In the genomic region with DNA sequence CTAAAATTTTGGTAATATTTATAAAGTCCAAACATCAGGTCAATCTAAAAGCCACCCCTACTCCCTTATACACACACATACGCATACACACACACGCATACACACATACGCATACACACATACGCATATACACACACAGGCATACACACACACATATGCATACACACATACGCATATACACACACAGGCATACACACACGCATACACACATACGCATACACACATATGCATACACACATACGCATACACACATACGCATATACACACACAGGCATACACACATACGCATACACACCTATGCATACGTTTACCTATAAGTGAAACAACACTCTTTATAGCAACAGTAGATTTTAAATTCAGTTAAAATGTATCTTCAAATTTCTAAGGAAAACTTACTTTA, we compare ENCODE assay signal across 16 cellular contexts.
DNase-seq lines count a peak whose midpoint lies in the region; ATAC-seq, FAIRE-seq and TF ChIP-seq lines count a peak whose summit lies in the region.
"Had no signal": no experiment of that assay in that cellular context is flagged by ENCODE, and none has a peak within 500 bp of the region (broad histone marks: within the 10 kb centered on the region; RNA-seq: fewer than 3 reads in every experiment).

No MANE protein-coding gene starts in this region.

- no peak overlapping the region for H2BK120ac ChIP-seq in H9 (ENCODE audit: low read depth, low read length, poor library complexity, severe bottlenecking)
- no peak overlapping the region for H2BK120ac ChIP-seq in H1 (replicated peaks; ENCODE audit: low read depth, low read length)

- H4K91ac ChIP-seq in H9 (ENCODE audit: insufficient read length, low read depth, low read length): no peak overlapping the region
- no peak overlapping the region for H4K91ac ChIP-seq in H1 (replicated peaks; ENCODE audit: insufficient read length, low read length)

- WGBS in A549 (ENCODE audit: missing lambda C conversion rate): 96% methylated on average over 11 of the region's 11 CpGs
- no CpG with 5 or more reads among the region's 11 CpGs for WGBS in H9 (ENCODE audit: extremely low coverage, insufficient read length, low lambda C conversion rate)
- 93% methylated on average over 11 of the region's 11 CpGs; no CpG with 5 or more reads in 1 of the 2 experiments for WGBS in H1 (ENCODE audit: extremely low coverage in 1 of 2, insufficient coverage in 1 of 2, insufficient read length in 1 of 2, insufficient replicate concordance in 2 of 2, low coverage in 1 of 2, low lambda C conversion rate in 2 of 2, missing lambda C conversion rate in 1 of 2), 2 experiments

- TF ChIP-seq POLR2A in A549 (IDR thresholded peaks at IDR 0.05; ENCODE audit: low read length) (no peak), H1 (IDR thresholded peaks at IDR 0.05; ENCODE audit: control extremely low read depth in 1 of 2, low read depth in 2 of 2, low read length in 2 of 2) (no peak)

- H3K23me2 ChIP-seq in H9 (ENCODE audit: insufficient read length, low read depth, low read length, poor library complexity, severe bottlenecking) (no peaks in the 10 kb centered on the region), H1 (ENCODE audit: low read depth, low read length) (no peaks in the 10 kb centered on the region; the same call in 1 of the 2 replicates)

- no peak overlapping the region for H3K9ac ChIP-seq in H9 (ENCODE audit: extremely low read depth, insufficient read length, low read length)
- H3K9ac ChIP-seq in H1 (replicated peaks in 1 of 4; ENCODE audit: extremely low read depth in 1 of 4, low read depth in 3 of 4, low read length in 3 of 4): no peak overlapping the region
- H3K9ac ChIP-seq: KMS-11 had no signal

- no peaks in the 10 kb centered on the region; the same call in 1 of the 2 replicates for H3K27me3 Mint-ChIP-seq in H9 (ENCODE audit: low read depth)
- no peaks in the 10 kb centered on the region for H3K27me3 Mint-ChIP-seq in progenitor cell of endocrine pancreas
- H3K27me3 Mint-ChIP-seq: CD4-positive, alpha-beta T cell had no signal

- no peak overlapping the region for H3K23ac ChIP-seq in H9 (ENCODE audit: insufficient read length, low read depth, low read length)
- H3K23ac ChIP-seq in H1 (ENCODE audit: insufficient read length): no peak overlapping the region

- ATAC-seq in A549: no peak

- no peaks in the 10 kb centered on the region for H3K36me3 ChIP-seq in H1 (ENCODE audit: control insufficient read depth in 2 of 4, insufficient read depth in 4 of 4, low read length in 3 of 4)

- H3K36me3 Mint-ChIP-seq in H9 (ENCODE audit: insufficient read depth in 1 of 3, low read depth in 3 of 3): no peaks in the 10 kb centered on the region; a peak in 1 of 7 replicates
- H3K36me3 Mint-ChIP-seq in progenitor cell of endocrine pancreas (ENCODE audit: insufficient read depth): peaks cover 12% of the 10 kb centered on the region

- H3K4me3 Mint-ChIP-seq in H9 (no peak overlapping the region), progenitor cell of endocrine pancreas (ENCODE audit: low read depth) (no peak overlapping the region)
- H3K4me3 Mint-ChIP-seq: CD4-positive, alpha-beta T cell had no signal

- H2AK5ac ChIP-seq in H9 (ENCODE audit: insufficient read length, low read length): no peak overlapping the region
- H2AK5ac ChIP-seq in H1 (ENCODE audit: low read depth, low read length): 0 out of 2 replicates have a peak overlapping the region, but pooled peaks have one; percentile 60

- no peak overlapping the region for H3K27ac ChIP-seq in A549
- no peak overlapping the region for H3K27ac ChIP-seq in H9 (ENCODE audit: insufficient read length, low read depth, low read length)
- H3K27ac ChIP-seq in H1 (ENCODE audit: low read depth, low read length): no peak overlapping the region
- H3K27ac ChIP-seq: C4-2B, KMS-11 had no signal

- no peak overlapping the region for H2BK20ac ChIP-seq in H9 (ENCODE audit: low read depth, low read length, poor library complexity, severe bottlenecking)
- no peak overlapping the region for H2BK20ac ChIP-seq in H1 (ENCODE audit: low read length)

- H3K4ac ChIP-seq in H9 (ENCODE audit: low read depth, low read length) (no peak overlapping the region), H1 (replicated peaks; ENCODE audit: insufficient read length, low read depth, low read length) (no peak overlapping the region)

- H2BK15ac ChIP-seq in H9 (ENCODE audit: low read depth, low read length) (no peak overlapping the region), H1 (ENCODE audit: low read length) (0 out of 2 replicates have a peak overlapping the region, but pooled peaks have one; percentile 75)

- POLR2A ChIA-PET in A549 (lab: Yijun Ruan, JAX): no interaction called here
- POLR2A ChIA-PET in H1 (lab: Charles Lee; ENCODE audit: partially characterized antibody): no interaction called here

- H3K4me3 ChIP-seq in A549: no peak overlapping the region
- no peak overlapping the region for H3K4me3 ChIP-seq in H1 (ENCODE audit: extremely low read depth in 1 of 4, insufficient read depth in 2 of 4, low read depth in 3 of 4, low read length in 4 of 4)

- H4K5ac ChIP-seq in H9 (ENCODE audit: insufficient read length, low read depth, low read length): no peak overlapping the region
- H4K5ac ChIP-seq in H1 (ENCODE audit: insufficient read length, low read depth, low read length): no peak overlapping the region

- H3K4me2 ChIP-seq in A549 (no peak overlapping the region), H9 (ENCODE audit: insufficient read depth, insufficient read length, low read length) (no peak overlapping the region), H1 (ENCODE audit: insufficient read depth in 1 of 2, low read depth in 2 of 2, low read length in 2 of 2) (no peak overlapping the region)
- H3K4me2 ChIP-seq: KMS-11 had no signal

- peak overlapping the region; percentile 14 for H4K8ac ChIP-seq in H9 (replicated peaks; ENCODE audit: insufficient read length, low read depth, low read length)
- H4K8ac ChIP-seq in H1 (ENCODE audit: extremely low read depth, insufficient read depth, low read length): no peak overlapping the region

- H3K4me1 ChIP-seq in A549: no peaks in the 10 kb centered on the region
- no peaks in the 10 kb centered on the region; the same call in 1 of the 2 replicates for H3K4me1 ChIP-seq in H9 (ENCODE audit: insufficient read depth, low read length)
- H3K4me1 ChIP-seq in H1 (replicated peaks in 1 of 4; ENCODE audit: control insufficient read depth in 3 of 4, insufficient read depth in 4 of 4, low read length in 3 of 4): no peaks in the 10 kb centered on the region
- H3K4me1 ChIP-seq: Caco-2 had no signal

- FAIRE-seq in A549 (lab: Jason Lieb, UNC): peak; percentile 18
- FAIRE-seq in H1 (lab: Jason Lieb, UNC): no peak
- FAIRE-seq: D721Med, G401.6, GM19239 had no signal

- H3K56ac ChIP-seq in H9 (ENCODE audit: insufficient read length, low read depth, low read length) (no peak overlapping the region), H1 (replicated peaks; ENCODE audit: insufficient read length, low read depth, low read length) (no peak overlapping the region)

- no peak overlapping the region for H3K14ac ChIP-seq in H9 (ENCODE audit: insufficient read depth, low read length)
- H3K14ac ChIP-seq in H1 (ENCODE audit: insufficient read length): no peak overlapping the region

- H3K18ac ChIP-seq in H9 (ENCODE audit: insufficient read length, low read depth, low read length) (no peak overlapping the region), H1 (ENCODE audit: extremely low read depth, low read length) (no peak overlapping the region)

- H3K9me3 ChIP-seq in A549: no peaks in the 10 kb centered on the region
- no peaks in the 10 kb centered on the region for H3K9me3 ChIP-seq in H9 (ENCODE audit: control insufficient read depth, low read depth, low read length)
- H3K9me3 ChIP-seq in H1 (ENCODE audit: insufficient read depth in 2 of 2, low read depth in 1 of 2, low read length in 1 of 2): no peaks in the 10 kb centered on the region; a peak in 1 of 4 replicates
- H3K9me3 ChIP-seq: Caco-2 had no signal

- CTCF ChIA-PET in A549 (lab: Yijun Ruan, JAX): no interaction called here
- CTCF ChIA-PET in H1 (lab: Charles Lee; ENCODE audit: partially characterized antibody): no interaction called here

- H3K27me3 ChIP-seq in H9 (ENCODE audit: insufficient read depth, low read length) (no peaks in the 10 kb centered on the region), H1 (replicated peaks in 1 of 4; ENCODE audit: control insufficient read depth in 3 of 4, extremely low read depth in 1 of 4, insufficient read depth in 3 of 4, low read length in 3 of 4) (peaks cover 0 to 1% (median 0%) of the 10 kb centered on the region in 4 experiments; a peak in 1 of 7 replicates)

- TF ChIP-seq EP300 in A549 (IDR thresholded peaks at IDR 0.05) (no peak), H1 (IDR thresholded peaks at IDR 0.05; ENCODE audit: borderline replicate concordance in 1 of 2, low read depth in 2 of 2, low read length in 2 of 2) (no peak)

- H3K79me2 ChIP-seq in H9 (ENCODE audit: insufficient read depth, low read length) (no peaks in the 10 kb centered on the region), H1 (ENCODE audit: control insufficient read depth in 1 of 2, insufficient read depth in 2 of 2, low read length in 2 of 2) (no peaks in the 10 kb centered on the region)

- no peaks in the 10 kb centered on the region for H3K9me3 Mint-ChIP-seq in H9
- peaks cover 8% of the 10 kb centered on the region for H3K9me3 Mint-ChIP-seq in progenitor cell of endocrine pancreas (ENCODE audit: low read depth)

- no peak overlapping the region for H3K27ac Mint-ChIP-seq in H9
- H3K27ac Mint-ChIP-seq in progenitor cell of endocrine pancreas: peak overlapping the region; percentile 29
- H3K27ac Mint-ChIP-seq: CD4-positive, alpha-beta T cell had no signal

- H3K4me1 Mint-ChIP-seq in H9: no peaks in the 10 kb centered on the region
- H3K4me1 Mint-ChIP-seq in progenitor cell of endocrine pancreas (ENCODE audit: low read depth): no peaks in the 10 kb centered on the region

- no peak for TF ChIP-seq RAD21 in A549 (conservative IDR thresholded peaks at IDR 0.05 in 1 of 2, IDR thresholded peaks at IDR 0.05 in 1 of 2)
- TF ChIP-seq RAD21 in H1 (IDR thresholded peaks at IDR 0.05 in 1 of 2, conservative IDR thresholded peaks at IDR 0.05 in 1 of 2; ENCODE audit: low read depth in 2 of 2, low read length in 2 of 2): no peak

- H3K79me1 ChIP-seq in H9 (ENCODE audit: insufficient read depth, low read depth, low read length, poor library complexity, severe bottlenecking) (no peaks in the 10 kb centered on the region), H1 (ENCODE audit: low read depth, low read length) (no peaks in the 10 kb centered on the region)

- H3T11ph ChIP-seq in H9 (ENCODE audit: low read length): no peak overlapping the region

- no peak for TF ChIP-seq CTCF in A549 (IDR thresholded peaks at IDR 0.05)
- no peak for TF ChIP-seq CTCF in H9 (conservative IDR thresholded peaks at IDR 0.05)
- TF ChIP-seq CTCF in H1 (IDR thresholded peaks at IDR 0.05; ENCODE audit: control extremely low read depth in 1 of 3, insufficient read depth in 1 of 3, low read depth in 1 of 3, low read length in 3 of 3): no peak
- no peak for TF ChIP-seq CTCF in progenitor cell of endocrine pancreas (IDR thresholded peaks at IDR 0.05; ENCODE audit: unreplicated experiment)

- H4K20me1 ChIP-seq in H9 (ENCODE audit: control insufficient read depth, insufficient read depth, insufficient read length) (no peaks in the 10 kb centered on the region), H1 (replicated peaks in 1 of 2; ENCODE audit: control insufficient read depth in 1 of 2, insufficient read depth in 2 of 2, low read length in 2 of 2) (peaks cover 0 to 2% of the 10 kb centered on the region in 2 experiments)

- no peak for DNase-seq in A549 (ENCODE audit: low read depth in 1 of 2, low spot score in 1 of 2)
- DNase-seq in H9: no peak
- DNase-seq in H1 (ENCODE audit: low read depth in 1 of 2, low spot score in 2 of 2): no peak
- DNase-seq in progenitor cell of endocrine pancreas (ENCODE audit: low spot score, unreplicated experiment): no peak
- DNase-seq in AML-193 (lab: John Stamatoyannopoulos, UW): no peak
- DNase-seq in amygdala (lab: John Stamatoyannopoulos, UW): no peak
- DNase-seq in Kasumi-1 (lab: John Stamatoyannopoulos, UW): no peak
- DNase-seq: ACHN; Caco-2; CD4-positive, alpha-beta T cell; HCEC 1CT had no signal

- H2BK12ac ChIP-seq in H9 (ENCODE audit: insufficient read length, low read depth, low read length) (no peak overlapping the region), H1 (ENCODE audit: low read depth, low read length) (no peak overlapping the region)

- no peak overlapping the region for H2BK5ac ChIP-seq in H9 (ENCODE audit: insufficient read length, low read length)
- H2BK5ac ChIP-seq in H1 (ENCODE audit: low read depth, low read length): no peak overlapping the region

- no peak overlapping the region for H2AFZ ChIP-seq in H9 (ENCODE audit: low read length)
- no peak overlapping the region for H2AFZ ChIP-seq in H1 (ENCODE audit: low read length)
